In the genomic region with DNA sequence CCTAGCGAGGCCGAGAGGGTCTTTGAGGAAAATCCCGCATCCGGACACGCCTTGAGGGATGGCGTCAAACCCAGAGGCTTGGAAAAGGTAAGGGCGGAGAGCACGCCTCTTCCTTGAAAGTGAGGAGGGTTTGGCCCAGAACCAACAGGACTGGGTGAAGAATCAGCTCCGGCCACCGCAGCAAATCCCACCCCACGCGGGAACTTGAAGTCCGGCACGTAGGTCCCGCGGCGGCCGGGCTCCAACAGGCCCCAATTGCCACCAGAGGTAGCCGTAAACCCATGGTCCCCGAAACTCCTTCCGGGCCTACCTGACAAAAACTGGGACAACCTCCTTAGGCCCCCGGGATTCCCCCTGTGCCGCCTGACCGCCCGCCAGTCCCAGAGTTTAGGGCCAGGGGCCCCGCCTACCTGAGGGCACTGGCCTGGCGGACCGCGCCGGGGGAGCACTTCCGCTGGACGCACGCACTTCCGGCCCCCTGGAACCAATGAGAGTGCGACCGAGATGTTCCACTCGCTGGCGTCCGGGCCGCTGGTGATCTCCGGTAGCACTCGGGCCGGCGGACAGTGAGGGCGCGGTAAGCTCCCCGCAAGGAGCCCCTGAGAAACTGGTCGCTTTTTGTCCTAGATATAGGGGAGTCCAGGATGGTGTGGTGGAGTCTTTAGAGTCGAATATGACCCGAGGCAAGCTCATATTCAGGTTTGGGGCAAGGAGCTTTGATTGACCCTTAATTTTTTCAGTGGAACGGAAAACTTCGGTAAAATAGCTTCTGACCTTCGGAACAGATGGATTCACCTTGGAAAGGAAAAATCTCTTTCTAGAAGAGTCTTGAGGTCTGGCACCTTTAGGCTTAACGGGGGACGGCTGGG, we compare ENCODE assay signal across 1 cellular context.
TF ChIP-seq lines count a peak whose summit lies in the region.

LZIC (minus strand) TSS at position 453 of the 869 bp plus-strand sequence. CDS start 6,772 bp downstream, outside the sequence.
NMNAT1 (plus strand) TSS at position 537 of the 869 bp plus-strand sequence. CDS start 28,599 bp downstream, outside the sequence.

TF ChIP-seq in HepG2, 621 proteins besides CTCF, POLR2A, EP300 and RAD21 (continued from another document and continues in another):
- TF ChIP-seq ZNF337 (CRISPR knock-in tag; IDR thresholded peaks at IDR 0.05; ENCODE audit: borderline replicate concordance, low read depth): no peak
- peak; percentile 27; the same call in 1 of the 2 replicates for TF ChIP-seq PBX3 (CRISPR knock-in tag; IDR thresholded peaks at IDR 0.05; ENCODE audit: borderline replicate concordance)
- TF ChIP-seq KDM2A (CRISPR knock-in tag; IDR thresholded peaks at IDR 0.05; ENCODE audit: borderline replicate concordance, low read depth): peak; percentile 89
- TF ChIP-seq ZNF232 (CRISPR knock-in tag; IDR thresholded peaks at IDR 0.05; ENCODE audit: borderline replicate concordance): peak; percentile 92; the same call in 1 of the 2 replicates
- TF ChIP-seq HOXA7 (CRISPR knock-in tag; IDR thresholded peaks at IDR 0.05): no peak
- TF ChIP-seq ZNF761 (CRISPR knock-in tag; conservative IDR thresholded peaks at IDR 0.05): 0 out of 2 replicates have a peak, but pooled peaks have one; percentile 22
- TF ChIP-seq RCOR2 (CRISPR knock-in tag; IDR thresholded peaks at IDR 0.05): no peak
- peak; percentile 68 for TF ChIP-seq TBL1XR1 (IDR thresholded peaks at IDR 0.05; ENCODE audit: borderline replicate concordance, low read length, partially characterized antibody)
- TF ChIP-seq KAT2B (IDR thresholded peaks at IDR 0.05; ENCODE audit: borderline replicate concordance, low read depth, low read length): no peak
- TF ChIP-seq ZNF383 (CRISPR knock-in tag; IDR thresholded peaks at IDR 0.05; ENCODE audit: borderline replicate concordance): no peak
- peak; percentile 80 for TF ChIP-seq TBX2 (CRISPR knock-in tag; IDR thresholded peaks at IDR 0.05; ENCODE audit: borderline replicate concordance)
- TF ChIP-seq ZNF879 (CRISPR knock-in tag; IDR thresholded peaks at IDR 0.05): no peak
- TF ChIP-seq PATZ1 (CRISPR knock-in tag; IDR thresholded peaks at IDR 0.05): peak; percentile 70
- 0 out of 2 replicates have a peak, but pooled peaks have one; percentile 52 for TF ChIP-seq ISL2 (CRISPR knock-in tag; IDR thresholded peaks at IDR 0.05)
- TF ChIP-seq MXI1 (IDR thresholded peaks at IDR 0.05; ENCODE audit: borderline replicate concordance, low read depth, low read length): peak; percentile 78; the same call in 2 of the 3 replicates
- peak; percentile 95 for TF ChIP-seq GABPA (IDR thresholded peaks at IDR 0.05; ENCODE audit: low read depth, low read length)
- TF ChIP-seq GABPA (CRISPR knock-in tag; IDR thresholded peaks at IDR 0.05; ENCODE audit: low read depth): peak; percentile 99
- peak; percentile 99 for TF ChIP-seq KDM5A (IDR thresholded peaks at IDR 0.05; ENCODE audit: borderline replicate concordance, low read length)
- peak; percentile 97 for TF ChIP-seq KMT2A (CRISPR knock-in tag; IDR thresholded peaks at IDR 0.05)
- peak; percentile 96 for TF ChIP-seq ZFY (CRISPR knock-in tag; IDR thresholded peaks at IDR 0.05)
- no peak for TF ChIP-seq ZNF569 (CRISPR knock-in tag; IDR thresholded peaks at IDR 0.05; ENCODE audit: borderline replicate concordance)
- TF ChIP-seq JARID2 (CRISPR knock-in tag; IDR thresholded peaks at IDR 0.05; ENCODE audit: insufficient replicate concordance): no peak
- peak; percentile 90 for TF ChIP-seq ZNF543 (CRISPR knock-in tag; IDR thresholded peaks at IDR 0.05)
- no peak for TF ChIP-seq CSRNP1 (CRISPR knock-in tag; IDR thresholded peaks at IDR 0.05)
- peak; percentile 74 for TF ChIP-seq ZNF883 (CRISPR knock-in tag; IDR thresholded peaks at IDR 0.05; ENCODE audit: not compliant biosample characterization)
- TF ChIP-seq TBX3 (IDR thresholded peaks at IDR 0.05; ENCODE audit: borderline replicate concordance): no peak
- peak; percentile 53 for TF ChIP-seq RARA (CRISPR knock-in tag; IDR thresholded peaks at IDR 0.05)
- TF ChIP-seq, protein P1, sequence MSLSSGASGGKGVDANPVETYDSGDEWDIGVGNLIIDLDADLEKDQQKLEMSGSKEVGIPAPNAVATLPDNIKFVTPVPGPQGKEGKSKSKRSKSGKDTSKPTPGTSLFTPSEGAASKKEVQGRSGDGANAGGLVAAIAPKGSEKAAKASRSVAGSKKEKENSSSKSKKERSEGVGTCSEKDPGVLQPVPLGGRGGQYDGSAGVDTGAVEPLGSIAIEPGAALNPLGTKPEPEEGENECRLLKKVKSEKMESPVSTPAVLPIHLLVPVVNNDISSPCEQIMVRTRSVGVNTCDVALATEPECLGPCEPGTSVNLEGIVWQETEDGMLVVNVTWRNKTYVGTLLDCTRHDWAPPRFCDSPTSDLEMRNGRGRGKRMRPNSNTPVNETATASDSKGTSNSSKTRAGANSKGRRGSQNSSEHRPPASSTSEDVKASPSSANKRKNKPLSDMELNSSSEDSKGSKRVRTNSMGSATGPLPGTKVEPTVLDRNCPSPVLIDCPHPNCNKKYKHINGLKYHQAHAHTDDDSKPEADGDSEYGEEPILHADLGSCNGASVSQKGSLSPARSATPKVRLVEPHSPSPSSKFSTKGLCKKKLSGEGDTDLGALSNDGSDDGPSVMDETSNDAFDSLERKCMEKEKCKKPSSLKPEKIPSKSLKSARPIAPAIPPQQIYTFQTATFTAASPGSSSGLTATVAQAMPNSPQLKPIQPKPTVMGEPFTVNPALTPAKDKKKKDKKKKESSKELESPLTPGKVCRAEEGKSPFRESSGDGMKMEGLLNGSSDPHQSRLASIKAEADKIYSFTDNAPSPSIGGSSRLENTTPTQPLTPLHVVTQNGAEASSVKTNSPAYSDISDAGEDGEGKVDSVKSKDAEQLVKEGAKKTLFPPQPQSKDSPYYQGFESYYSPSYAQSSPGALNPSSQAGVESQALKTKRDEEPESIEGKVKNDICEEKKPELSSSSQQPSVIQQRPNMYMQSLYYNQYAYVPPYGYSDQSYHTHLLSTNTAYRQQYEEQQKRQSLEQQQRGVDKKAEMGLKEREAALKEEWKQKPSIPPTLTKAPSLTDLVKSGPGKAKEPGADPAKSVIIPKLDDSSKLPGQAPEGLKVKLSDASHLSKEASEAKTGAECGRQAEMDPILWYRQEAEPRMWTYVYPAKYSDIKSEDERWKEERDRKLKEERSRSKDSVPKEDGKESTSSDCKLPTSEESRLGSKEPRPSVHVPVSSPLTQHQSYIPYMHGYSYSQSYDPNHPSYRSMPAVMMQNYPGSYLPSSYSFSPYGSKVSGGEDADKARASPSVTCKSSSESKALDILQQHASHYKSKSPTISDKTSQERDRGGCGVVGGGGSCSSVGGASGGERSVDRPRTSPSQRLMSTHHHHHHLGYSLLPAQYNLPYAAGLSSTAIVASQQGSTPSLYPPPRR (CRISPR knock-in tag; IDR thresholded peaks at IDR 0.05; ENCODE audit: borderline replicate concordance): no peak; the same call in 1 of the 2 replicates
- TF ChIP-seq ZNF891 (CRISPR knock-in tag; IDR thresholded peaks at IDR 0.05): peak; percentile 78; the same call in 1 of the 2 replicates
- peak; percentile 89 for TF ChIP-seq RXRA (CRISPR knock-in tag; IDR thresholded peaks at IDR 0.05)
- peak; percentile 78 for TF ChIP-seq AGO1 (IDR thresholded peaks at IDR 0.05; ENCODE audit: low read depth, low read length, poor library complexity, severe bottlenecking)
- TF ChIP-seq, protein P2, sequence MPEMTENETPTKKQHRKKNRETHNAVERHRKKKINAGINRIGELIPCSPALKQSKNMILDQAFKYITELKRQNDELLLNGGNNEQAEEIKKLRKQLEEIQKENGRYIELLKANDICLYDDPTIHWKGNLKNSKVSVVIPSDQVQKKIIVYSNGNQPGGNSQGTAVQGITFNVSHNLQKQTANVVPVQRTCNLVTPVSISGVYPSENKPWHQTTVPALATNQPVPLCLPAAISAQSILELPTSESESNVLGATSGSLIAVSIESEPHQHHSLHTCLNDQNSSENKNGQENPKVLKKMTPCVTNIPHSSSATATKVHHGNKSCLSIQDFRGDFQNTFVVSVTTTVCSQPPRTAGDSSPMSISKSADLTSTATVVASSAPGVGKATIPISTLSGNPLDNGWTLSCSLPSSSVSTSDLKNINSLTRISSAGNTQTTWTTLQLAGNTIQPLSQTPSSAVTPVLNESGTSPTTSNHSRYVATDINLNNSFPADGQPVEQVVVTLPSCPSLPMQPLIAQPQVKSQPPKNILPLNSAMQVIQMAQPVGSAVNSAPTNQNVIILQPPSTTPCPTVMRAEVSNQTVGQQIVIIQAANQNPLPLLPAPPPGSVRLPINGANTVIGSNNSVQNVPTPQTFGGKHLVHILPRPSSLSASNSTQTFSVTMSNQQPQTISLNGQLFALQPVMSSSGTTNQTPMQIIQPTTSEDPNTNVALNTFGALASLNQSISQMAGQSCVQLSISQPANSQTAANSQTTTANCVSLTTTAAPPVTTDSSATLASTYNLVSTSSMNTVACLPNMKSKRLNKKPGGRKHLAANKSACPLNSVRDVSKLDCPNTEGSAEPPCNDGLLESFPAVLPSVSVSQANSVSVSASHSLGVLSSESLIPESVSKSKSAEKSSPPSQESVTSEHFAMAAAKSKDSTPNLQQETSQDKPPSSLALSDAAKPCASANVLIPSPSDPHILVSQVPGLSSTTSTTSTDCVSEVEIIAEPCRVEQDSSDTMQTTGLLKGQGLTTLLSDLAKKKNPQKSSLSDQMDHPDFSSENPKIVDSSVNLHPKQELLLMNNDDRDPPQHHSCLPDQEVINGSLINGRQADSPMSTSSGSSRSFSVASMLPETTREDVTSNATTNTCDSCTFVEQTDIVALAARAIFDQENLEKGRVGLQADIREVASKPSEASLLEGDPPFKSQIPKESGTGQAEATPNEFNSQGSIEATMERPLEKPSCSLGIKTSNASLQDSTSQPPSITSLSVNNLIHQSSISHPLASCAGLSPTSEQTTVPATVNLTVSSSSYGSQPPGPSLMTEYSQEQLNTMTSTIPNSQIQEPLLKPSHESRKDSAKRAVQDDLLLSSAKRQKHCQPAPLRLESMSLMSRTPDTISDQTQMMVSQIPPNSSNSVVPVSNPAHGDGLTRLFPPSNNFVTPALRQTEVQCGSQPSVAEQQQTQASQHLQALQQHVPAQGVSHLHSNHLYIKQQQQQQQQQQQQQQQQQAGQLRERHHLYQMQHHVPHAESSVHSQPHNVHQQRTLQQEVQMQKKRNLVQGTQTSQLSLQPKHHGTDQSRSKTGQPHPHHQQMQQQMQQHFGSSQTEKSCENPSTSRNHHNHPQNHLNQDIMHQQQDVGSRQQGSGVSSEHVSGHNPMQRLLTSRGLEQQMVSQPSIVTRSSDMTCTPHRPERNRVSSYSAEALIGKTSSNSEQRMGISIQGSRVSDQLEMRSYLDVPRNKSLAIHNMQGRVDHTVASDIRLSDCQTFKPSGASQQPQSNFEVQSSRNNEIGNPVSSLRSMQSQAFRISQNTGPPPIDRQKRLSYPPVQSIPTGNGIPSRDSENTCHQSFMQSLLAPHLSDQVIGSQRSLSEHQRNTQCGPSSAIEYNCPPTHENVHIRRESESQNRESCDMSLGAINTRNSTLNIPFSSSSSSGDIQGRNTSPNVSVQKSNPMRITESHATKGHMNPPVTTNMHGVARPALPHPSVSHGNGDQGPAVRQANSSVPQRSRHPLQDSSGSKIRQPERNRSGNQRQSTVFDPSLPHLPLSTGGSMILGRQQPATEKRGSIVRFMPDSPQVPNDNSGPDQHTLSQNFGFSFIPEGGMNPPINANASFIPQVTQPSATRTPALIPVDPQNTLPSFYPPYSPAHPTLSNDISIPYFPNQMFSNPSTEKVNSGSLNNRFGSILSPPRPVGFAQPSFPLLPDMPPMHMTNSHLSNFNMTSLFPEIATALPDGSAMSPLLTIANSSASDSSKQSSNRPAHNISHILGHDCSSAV (CRISPR knock-in tag; IDR thresholded peaks at IDR 0.05; ENCODE audit: borderline replicate concordance): peak; percentile 82; the same call in 1 of the 2 replicates
- no peak for TF ChIP-seq ZNF101 (CRISPR knock-in tag; IDR thresholded peaks at IDR 0.05; ENCODE audit: borderline replicate concordance, low read depth)
- no peak for TF ChIP-seq STAT5B (CRISPR knock-in tag; IDR thresholded peaks at IDR 0.05)
- no peak for TF ChIP-seq SYNCRIP (IDR thresholded peaks at IDR 0.05; ENCODE audit: insufficient read depth, low read depth, low read length)
- no peak for TF ChIP-seq NFATC3 (CRISPR knock-in tag; IDR thresholded peaks at IDR 0.05)
- no peak for TF ChIP-seq SRF (IDR thresholded peaks at IDR 0.05; ENCODE audit: low read depth, low read length)
- TF ChIP-seq AHR (CRISPR knock-in tag; IDR thresholded peaks at IDR 0.05): peak; percentile 94; the same call in 1 of the 2 replicates
- TF ChIP-seq SP1 (IDR thresholded peaks at IDR 0.05): no peak
- TF ChIP-seq SP1 (CRISPR knock-in tag; IDR thresholded peaks at IDR 0.05): peak; percentile 96
